19 cellular contexts compared by ENCODE assay signal in the genomic region with DNA sequence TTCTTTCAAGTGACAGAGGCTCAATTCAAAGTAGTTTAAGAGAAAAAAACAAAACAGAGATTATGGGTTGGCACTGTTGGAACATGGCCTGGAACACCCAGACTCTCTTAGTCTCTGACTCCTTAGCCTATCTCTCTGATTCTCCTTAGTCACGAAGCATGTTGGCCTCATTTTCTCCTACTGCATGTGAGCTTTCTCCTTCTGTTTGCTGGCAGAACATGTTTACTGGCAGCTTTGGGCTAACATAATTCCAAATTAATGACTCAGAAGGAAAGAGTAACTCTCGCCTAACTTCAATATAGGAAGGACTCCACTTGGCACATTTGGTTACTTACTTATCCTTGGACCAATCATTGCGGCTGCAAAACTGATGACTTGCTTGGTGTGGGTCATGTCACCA. TPM values are rescaled to one million over a fixed set of nuclear protein-coding genes. Genes with fewer than 3 reads are reported as not detected.
"Had no signal": no experiment of that assay in that cellular context is flagged by ENCODE, and none has a peak within 500 bp of the region (broad histone marks: within the 10 kb centered on the region; RNA-seq: fewer than 3 reads in every experiment).

No MANE protein-coding gene starts in this region.

- H3K27me3 Mint-ChIP-seq: activated naive CD4-positive, alpha-beta T cell treated with anti-CD3 and anti-CD28 coated beads, Interleukin-2, amount 10 ng/mL, durations not matched to agents 7 days and 5 days had no signal

- H3K27ac ChIP-seq: gastrocnemius medialis, heart left ventricle, parathyroid adenoma, WERI-Rb-1 had no signal

- ATAC-seq: activated CD8-positive, alpha-beta memory T cell treated with anti-CD3 and anti-CD28 coated beads, Interleukin-2, amount 10 ng/mL, durations not matched to agents 7 days and 5 days; gastrocnemius medialis; heart left ventricle; stimulated activated effector memory CD8-positive, alpha-beta T cell treated with anti-CD3 and anti-CD28 coated beads, Interleukin-12 subunit alpha, Interleukin-12 subunit beta, amount 100 ng/mL, for 72 hours had no signal

- H3K79me2 ChIP-seq: parathyroid adenoma had no signal

- H3K27me3 ChIP-seq: gastrocnemius medialis, heart left ventricle had no signal

- H3K9me3 Mint-ChIP-seq: activated naive CD4-positive, alpha-beta T cell treated with anti-CD3 and anti-CD28 coated beads, Interleukin-2, amount 10 ng/mL, durations not matched to agents 7 days and 5 days; stimulated activated effector memory CD8-positive, alpha-beta T cell treated with anti-CD3 and anti-CD28 coated beads, Interleukin-12 subunit alpha, Interleukin-12 subunit beta, amount 100 ng/mL, for 72 hours had no signal

- H3K36me3 ChIP-seq: gastrocnemius medialis, heart left ventricle, WERI-Rb-1 had no signal

- H3K4me3 Mint-ChIP-seq: activated CD8-positive, alpha-beta memory T cell treated with anti-CD3 and anti-CD28 coated beads, Interleukin-2, amount 10 ng/mL, durations not matched to agents 7 days and 5 days; activated naive CD4-positive, alpha-beta T cell treated with anti-CD3 and anti-CD28 coated beads, Interleukin-2, amount 10 ng/mL, durations not matched to agents 7 days and 5 days; brain; immature natural killer cell; naive B cell; stimulated activated effector memory CD8-positive, alpha-beta T cell treated with anti-CD3 and anti-CD28 coated beads, Interleukin-12 subunit alpha, Interleukin-12 subunit beta, amount 100 ng/mL, for 72 hours had no signal

- H3K4me3 ChIP-seq: gastrocnemius medialis, heart left ventricle, lung had no signal

- DNase-seq: activated CD4-positive, alpha-beta T cell treated with anti-CD3 and anti-CD28 coated beads, Interleukin-2, amount 50 U/mL, for 48 hours; activated CD8-positive, alpha-beta memory T cell treated with anti-CD3 and anti-CD28 coated beads, Interleukin-2, amount 10 ng/mL, durations not matched to agents 7 days and 5 days; activated naive CD4-positive, alpha-beta T cell treated with anti-CD3 and anti-CD28 coated beads, Interleukin-2, amount 10 ng/mL, durations not matched to agents 7 days and 5 days; activated T-cell treated with anti-CD3 and anti-CD28 coated beads, Interleukin-2, amount 50 U/mL, for 1 hour; cerebellar nuclear complex; effector CD8-positive, alpha-beta T cell; gastrocnemius medialis; heart left ventricle; immature natural killer cell; naive B cell; WERI-Rb-1 had no signal

- H3K27ac Mint-ChIP-seq: activated CD8-positive, alpha-beta memory T cell treated with anti-CD3 and anti-CD28 coated beads, Interleukin-2, amount 10 ng/mL, durations not matched to agents 7 days and 5 days; activated naive CD4-positive, alpha-beta T cell treated with anti-CD3 and anti-CD28 coated beads, Interleukin-2, amount 10 ng/mL, durations not matched to agents 7 days and 5 days; brain; immature natural killer cell; naive B cell; stimulated activated effector memory CD8-positive, alpha-beta T cell treated with anti-CD3 and anti-CD28 coated beads, Interleukin-12 subunit alpha, Interleukin-12 subunit beta, amount 100 ng/mL, for 72 hours had no signal

- H3K4me1 Mint-ChIP-seq: activated CD8-positive, alpha-beta memory T cell treated with anti-CD3 and anti-CD28 coated beads, Interleukin-2, amount 10 ng/mL, durations not matched to agents 7 days and 5 days; activated naive CD4-positive, alpha-beta T cell treated with anti-CD3 and anti-CD28 coated beads, Interleukin-2, amount 10 ng/mL, durations not matched to agents 7 days and 5 days; brain; immature natural killer cell; naive B cell; stimulated activated effector memory CD8-positive, alpha-beta T cell treated with anti-CD3 and anti-CD28 coated beads, Interleukin-12 subunit alpha, Interleukin-12 subunit beta, amount 100 ng/mL, for 72 hours had no signal

- H3K9ac ChIP-seq: parathyroid adenoma had no signal

- H3K4me1 ChIP-seq: gastrocnemius medialis, heart left ventricle, parathyroid adenoma had no signal

- FAIRE-seq: endothelial cell of umbilical vein had no signal

- H2AFZ ChIP-seq: parathyroid adenoma had no signal

- H3K36me3 Mint-ChIP-seq: activated CD8-positive, alpha-beta memory T cell treated with anti-CD3 and anti-CD28 coated beads, Interleukin-2, amount 10 ng/mL, durations not matched to agents 7 days and 5 days; activated naive CD4-positive, alpha-beta T cell treated with anti-CD3 and anti-CD28 coated beads, Interleukin-2, amount 10 ng/mL, durations not matched to agents 7 days and 5 days; brain; immature natural killer cell; naive B cell; stimulated activated effector memory CD8-positive, alpha-beta T cell treated with anti-CD3 and anti-CD28 coated beads, Interleukin-12 subunit alpha, Interleukin-12 subunit beta, amount 100 ng/mL, for 72 hours had no signal

- H3K9me3 ChIP-seq: gastrocnemius medialis had no signal

RNA-seq across cellular contexts. Expression of gene CCDC39, which starts 21.7 kb away (rescaled TPM):
- total RNA-seq: activated CD8-positive, alpha-beta memory T cell treated with anti-CD3 and anti-CD28 coated beads, Interleukin-2, amount 10 ng/mL, durations not matched to agents 7 days and 5 days; endothelial cell of umbilical vein; heart left ventricle; T-helper 1 cell treated with Interleukin-12 subunit alpha and Interleukin-12 subunit beta and Interleukin-4 antibody, amounts not matched to agents 30 ng/mL and 1 ng/mL, for 36 hours; ureter had no signal
- polyA plus RNA-seq: endothelial cell of umbilical vein, fibroblast of lung, heart left ventricle, immature natural killer cell had no signal
